ENCODE assay signal across 27 cellular contexts in genomic region chr9:99008187-99008586, GRCh38.
DNase-seq lines count a peak whose midpoint lies in the region; ATAC-seq, FAIRE-seq and TF ChIP-seq lines count a peak whose summit lies in the region.
"Had no signal": no experiment of that assay in that cellular context is flagged by ENCODE, and none has a peak within 500 bp of the region (broad histone marks: within the 10 kb centered on the region; RNA-seq: fewer than 3 reads in every experiment).

No MANE protein-coding gene starts in this region.

- H3K27me3 Mint-ChIP-seq in activated CD8-positive, alpha-beta memory T cell treated with anti-CD3 and anti-CD28 coated beads, Interleukin-2, amount 10 ng/mL, durations not matched to agents 7 days and 5 days = no peaks in the 10 kb centered on the region
- H3K27me3 Mint-ChIP-seq: CD4-positive, alpha-beta T cell had no signal

- no peak overlapping the region for H3K4me3 ChIP-seq in fibroblast of villous mesenchyme (ENCODE audit: low read depth, low read length)
- no peak overlapping the region for H3K4me3 ChIP-seq in pancreas
- no peak overlapping the region for H3K4me3 ChIP-seq in testis
- H3K4me3 ChIP-seq: BLaER1 treated with 17β-estradiol and CSF1 and Interleukin-3, amounts not matched to agents 10 nM and 100 nM; GM12878; GM23248 had no signal

- intact Hi-C loops in pancreas (cut with DNase I) = loop anchor here in 2 of 3 donors (10.0 kb wide), 2 partner anchors 127 to 153 kb away; no protein-coding TSS in a partner anchor
- intact Hi-C loops in testis (cut with DNase I; ENCODE audit: low total_unique reads) = no loop called here

- peak; percentile 0 for DNase-seq in activated CD8-positive, alpha-beta memory T cell treated with anti-CD3 and anti-CD28 coated beads for 24 hours
- DNase-seq in activated CD8-positive, alpha-beta memory T cell treated with anti-CD3 and anti-CD28 coated beads, Interleukin-2, amount 10 ng/mL, durations not matched to agents 7 days and 5 days = no peak
- DNase-seq in OCI-M1 (lab: John Stamatoyannopoulos, UW) = peak; percentile 10
- DNase-seq in fibroblast of villous mesenchyme (ENCODE audit: low read depth) = peak; percentile 49
- DNase-seq in pancreas = no peak
- no peak for DNase-seq in NCI-H510A treated with DMSO at 0.1 percent for 48 hours (lab: John Stamatoyannopoulos, UW)
- no peak for DNase-seq in testis
- DNase-seq: AML-193; BE2C; CD4-positive, alpha-beta T cell; CD8-positive, alpha-beta memory T cell; DMS 273 treated with DMSO at 0.1 percent for 48 hours; DMS79; EL; GDM1; GM23248; H7; HCEC 1CT had no signal

- H3K27ac Mint-ChIP-seq in activated CD8-positive, alpha-beta memory T cell treated with anti-CD3 and anti-CD28 coated beads, Interleukin-2, amount 10 ng/mL, durations not matched to agents 7 days and 5 days = no peak overlapping the region
- H3K27ac Mint-ChIP-seq: CD14-positive monocyte; CD4-positive, alpha-beta T cell; CD8-positive, alpha-beta memory T cell had no signal

- H3K36me3 ChIP-seq in pancreas (no peaks in the 10 kb centered on the region), testis (ENCODE audit: low read depth, missing control alignments) (no peaks in the 10 kb centered on the region)
- H3K36me3 ChIP-seq: BE2C had no signal

- H3K9me3 Mint-ChIP-seq in activated CD8-positive, alpha-beta memory T cell treated with anti-CD3 and anti-CD28 coated beads, Interleukin-2, amount 10 ng/mL, durations not matched to agents 7 days and 5 days (ENCODE audit: low read depth) = peaks cover 9% of the 10 kb centered on the region

- TF ChIP-seq CTCF in fibroblast of villous mesenchyme (IDR thresholded peaks at IDR 0.05; ENCODE audit: insufficient read depth, low read depth, low read length) = no peak
- no peak for TF ChIP-seq CTCF in pancreas (IDR thresholded peaks at IDR 0.05)
- TF ChIP-seq CTCF in testis (IDR thresholded peaks at IDR 0.05) = no peak

- no peak for TF ChIP-seq POLR2A in testis (IDR thresholded peaks at IDR 0.05)

- H3K36me3 Mint-ChIP-seq in activated CD8-positive, alpha-beta memory T cell treated with anti-CD3 and anti-CD28 coated beads, Interleukin-2, amount 10 ng/mL, durations not matched to agents 7 days and 5 days = peaks cover 27% of the 10 kb centered on the region
- H3K36me3 Mint-ChIP-seq: CD14-positive monocyte had no signal

- CTCF ChIA-PET in activated CD8-positive, alpha-beta memory T cell treated with anti-CD3 and anti-CD28 coated beads, Interleukin-2, amount 10 ng/mL, durations not matched to agents 7 days and 5 days (lab: Charles Lee) = interaction anchor here (1.8 kb wide), 1 partner anchor 9 kb away, joined by 5 read pairs; no protein-coding TSS in a partner anchor

- FAIRE-seq in pancreas (lab: Jason Lieb, UNC) = no peak
- FAIRE-seq: A204.1, D721Med, GM12878, GM19239, H1 had no signal

- H3K27me3 ChIP-seq in pancreas (no peaks in the 10 kb centered on the region), testis (no peaks in the 10 kb centered on the region)
- H3K27me3 ChIP-seq: BE2C had no signal

- H3K4me1 ChIP-seq in pancreas (no peaks in the 10 kb centered on the region), testis (no peaks in the 10 kb centered on the region)
- H3K4me1 ChIP-seq: BE2C had no signal

- no peak overlapping the region for H3K27ac ChIP-seq in pancreas
- H3K27ac ChIP-seq in testis = no peak overlapping the region
- H3K27ac ChIP-seq: 22Rv1; BLaER1 treated with 17β-estradiol and CSF1 and Interleukin-3, amounts not matched to agents 10 nM and 100 nM; GM23248 had no signal

- H3K4me1 Mint-ChIP-seq in activated CD8-positive, alpha-beta memory T cell treated with anti-CD3 and anti-CD28 coated beads, Interleukin-2, amount 10 ng/mL, durations not matched to agents 7 days and 5 days = peaks cover 6% of the 10 kb centered on the region
- H3K4me1 Mint-ChIP-seq: CD14-positive monocyte had no signal

- H3K9me3 ChIP-seq in pancreas (no peaks in the 10 kb centered on the region), testis (no peaks in the 10 kb centered on the region)

- ATAC-seq in activated CD8-positive, alpha-beta memory T cell treated with anti-CD3 and anti-CD28 coated beads, Interleukin-2, amount 10 ng/mL, durations not matched to agents 7 days and 5 days = no peak
- ATAC-seq in pancreas = peak; percentile 25 to 64 (median 54)
- no peak for ATAC-seq in esophagus mucosa
- ATAC-seq: GM12878 had no signal

- H3K4me3 Mint-ChIP-seq in activated CD8-positive, alpha-beta memory T cell treated with anti-CD3 and anti-CD28 coated beads, Interleukin-2, amount 10 ng/mL, durations not matched to agents 7 days and 5 days = no peak overlapping the region
- H3K4me3 Mint-ChIP-seq: CD14-positive monocyte; CD4-positive, alpha-beta T cell; CD8-positive, alpha-beta memory T cell had no signal

Comparison
In these comparisons a context has a peak if more than half of its experiments do, and no peak if none do; other contexts are left out.
1. DNase-seq: peak in activated CD8-positive, alpha-beta memory T cell treated with anti-CD3 and anti-CD28 coated beads for 24 hours (single experiment), OCI-M1 (single experiment) and fibroblast of villous mesenchyme (single experiment); none in activated CD8-positive, alpha-beta memory T cell treated with anti-CD3 and anti-CD28 coated beads, Interleukin-2, amount 10 ng/mL, durations not matched to agents 7 days and 5 days (single experiment), pancreas (0 of 6), NCI-H510A treated with DMSO at 0.1 percent for 48 hours (single experiment) and testis (single experiment).
2. ATAC-seq: peak in pancreas (4 of 4); none in activated CD8-positive, alpha-beta memory T cell treated with anti-CD3 and anti-CD28 coated beads, Interleukin-2, amount 10 ng/mL, durations not matched to agents 7 days and 5 days (single experiment) and esophagus mucosa (single experiment).